ENCODE assay signal across 8 cellular contexts in genomic region chr5:160287378-160288051, GRCh38. TPM values are rescaled to one million over a fixed set of nuclear protein-coding genes. Genes with fewer than 3 reads are reported as not detected.
DNase-seq lines count a peak whose midpoint lies in the region; ATAC-seq and TF ChIP-seq lines count a peak whose summit lies in the region.

No MANE protein-coding gene starts in this region.

- no peaks in the 10 kb centered on the region; the same call in 1 of the 2 replicates for H3K9me3 ChIP-seq in BE2C

- H3K4me3 Mint-ChIP-seq in endothelial cell (ENCODE audit: unreplicated experiment) = no peak overlapping the region

- H3K4me3 ChIP-seq in BE2C (ENCODE audit: low read depth, low read length) = no peak overlapping the region

- H3K27me3 Mint-ChIP-seq in endothelial cell (ENCODE audit: unreplicated experiment) = peaks cover 7% of the 10 kb centered on the region

- peaks cover 27% of the 10 kb centered on the region for H3K4me1 Mint-ChIP-seq in endothelial cell (ENCODE audit: unreplicated experiment)

- TF ChIP-seq CTCF in BE2C (IDR thresholded peaks at IDR 0.05; ENCODE audit: low read depth, low read length) (no peak), endothelial cell (IDR thresholded peaks at IDR 0.05; ENCODE audit: unreplicated experiment) (no peak)

- H3K9me3 Mint-ChIP-seq in endothelial cell (ENCODE audit: unreplicated experiment) = no peaks in the 10 kb centered on the region

- ATAC-seq in HG02840 (IDR thresholded peaks at IDR 0.05; ENCODE audit: low FRiP score, unreplicated experiment) (no peak), HG03039 (IDR thresholded peaks at IDR 0.05; ENCODE audit: unreplicated experiment) (no peak), GM21825 (IDR thresholded peaks at IDR 0.05; ENCODE audit: unreplicated experiment) (no peak), GM21529 (IDR thresholded peaks at IDR 0.05; ENCODE audit: unreplicated experiment) (no peak)

- H3K36me3 ChIP-seq in BE2C = no peaks in the 10 kb centered on the region; the same call in 1 of the 2 replicates

- no peak overlapping the region for H3K27ac Mint-ChIP-seq in endothelial cell (ENCODE audit: unreplicated experiment)

- peak; percentile 86 for DNase-seq in BE2C
- DNase-seq in NCI-H510A treated with DMSO at 0.1 percent for 48 hours (lab: John Stamatoyannopoulos, UW) = peak; percentile 21
- peak; percentile 47 for DNase-seq in endothelial cell (ENCODE audit: low spot score)
- peak; percentile 7 for DNase-seq in midbrain (lab: John Stamatoyannopoulos, UW)

- no peaks in the 10 kb centered on the region for H3K27me3 ChIP-seq in BE2C

- peaks cover 12% of the 10 kb centered on the region for H3K36me3 Mint-ChIP-seq in endothelial cell (ENCODE audit: low read depth, unreplicated experiment)

- peaks cover 18% of the 10 kb centered on the region for H3K4me1 ChIP-seq in BE2C

RNA-seq across cellular contexts. Expression of gene CCNJL, which starts 24.8 kb away (rescaled TPM):
- 25.6 TPM for polyA plus RNA-seq in BE2C (2012; ENCODE audit: insufficient read depth, insufficient read length, low read depth)
- total RNA-seq in endothelial cell (ENCODE audit: unreplicated experiment) = 65.0 TPM

RNA-seq across cellular contexts. Expression of gene FABP6, which starts 58.2 kb away (rescaled TPM):
- polyA plus RNA-seq in BE2C (2012; ENCODE audit: insufficient read depth, insufficient read length, low read depth) = 265 TPM
- 1.2 TPM for total RNA-seq in endothelial cell (ENCODE audit: unreplicated experiment)

Comparison
In these comparisons a context has a peak if more than half of its experiments do, and no peak if none do; other contexts are left out.
1. DNase-seq: peak in every context shown above with its lines; median percentile 86 in BE2C; 47 in endothelial cell; 21 in NCI-H510A treated with DMSO at 0.1 percent for 48 hours; 7 in midbrain.